Comparison of ENCODE assay signal across 10 cellular contexts in the genomic region with DNA sequence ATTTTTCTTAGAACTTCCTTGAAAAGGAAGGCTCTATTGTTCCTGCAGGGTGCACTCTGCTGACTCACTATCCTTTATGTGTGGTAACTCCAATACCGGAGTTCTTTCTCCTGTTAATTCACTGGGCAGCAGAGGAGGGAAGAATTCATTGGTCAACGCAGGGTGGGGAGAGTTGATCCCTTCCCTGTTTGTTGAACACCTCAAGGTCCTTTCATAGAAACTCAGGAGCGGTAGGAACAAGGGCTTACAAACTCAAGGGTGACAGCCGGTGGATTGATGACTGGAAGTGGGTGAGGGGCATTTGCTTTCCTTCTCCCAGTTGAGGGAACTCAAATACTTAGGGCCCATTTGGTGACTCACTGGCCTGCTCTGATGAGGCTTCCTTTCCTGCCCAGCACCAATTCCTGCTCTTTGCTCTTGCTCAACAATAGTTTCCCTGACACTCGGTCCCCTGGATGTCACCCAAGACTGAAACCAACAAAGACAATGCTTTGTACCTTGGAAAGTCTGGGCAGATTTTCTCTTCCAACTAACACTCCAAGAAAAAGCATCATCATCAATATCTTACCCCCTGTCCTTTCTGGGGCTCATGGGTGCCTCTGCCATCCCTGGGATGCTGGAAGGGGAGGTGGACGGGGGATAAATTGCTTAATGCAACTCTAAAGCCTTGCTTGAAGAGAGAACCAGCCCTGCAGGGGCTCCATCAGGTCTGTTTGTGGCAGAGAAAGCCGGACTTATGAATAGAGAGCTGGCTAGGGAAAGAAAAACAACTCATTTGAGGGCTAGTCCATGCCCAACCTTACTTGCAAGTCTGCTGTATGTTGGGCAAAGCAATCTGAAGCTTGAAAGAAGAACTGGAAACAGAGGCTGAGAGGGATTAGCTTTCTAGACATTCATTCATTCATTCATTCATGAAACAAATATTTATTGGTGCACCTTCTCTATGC. TPM values are rescaled to one million over a fixed set of nuclear protein-coding genes. Genes with fewer than 3 reads are reported as not detected.
DNase-seq lines count a peak whose midpoint lies in the region; ATAC-seq and TF ChIP-seq lines count a peak whose summit lies in the region.
"Had no signal": no experiment of that assay in that cellular context is flagged by ENCODE, and none has a peak within 500 bp of the region (broad histone marks: within the 10 kb centered on the region; RNA-seq: fewer than 3 reads in every experiment).

No MANE protein-coding gene starts in this region.

- DNase-seq in NCI-H2107 treated with DMSO at 0.1 percent for 48 hours (lab: John Stamatoyannopoulos, UW; ENCODE audit: unreplicated experiment), result peak; percentile 87
- no peak for DNase-seq in NCI-H2107 (lab: John Stamatoyannopoulos, UW)
- peak in 6 of 7 donors; percentile 45 to 70 (median 53) for DNase-seq in adrenal gland
- peak in 29 of 51 donors; percentile 10 to 82 (median 39) for DNase-seq in hypothalamus (lab: John Stamatoyannopoulos, UW)
- no peak for DNase-seq in activated CD4-positive, alpha-beta T cell treated with anti-CD3 and anti-CD28 coated beads, Interleukin-2, amount 50 U/mL, for 48 hours
- DNase-seq: NCI-H1105 had no signal

- 53 to 58% (median 54%) methylated on average over 7 of the region's 7 CpGs for WGBS in adrenal gland, 4 donors

- H3K9me3 ChIP-seq in adrenal gland (replicated peaks in 1 of 3), result no peaks in the 10 kb centered on the region
- H3K9me3 ChIP-seq: tibial nerve had no signal

- H3K27me3 ChIP-seq in adrenal gland, result no peaks in the 10 kb centered on the region
- H3K27me3 ChIP-seq: tibial nerve had no signal

- H3K4me1 ChIP-seq in adrenal gland (replicated peaks in 1 of 2), result no peaks in the 10 kb centered on the region
- H3K4me1 ChIP-seq: tibial nerve had no signal

- TF ChIP-seq POLR2A in adrenal gland (IDR thresholded peaks at IDR 0.05), result no peak

- no peak for TF ChIP-seq CTCF in adrenal gland (IDR thresholded peaks at IDR 0.05)

- intact Hi-C loops in adrenal gland (cut with DNase I), result no loop called here

- H3K4me3 ChIP-seq in adrenal gland, result no peak overlapping the region
- H3K4me3 ChIP-seq: tibial nerve had no signal

- ATAC-seq in GM18909 (IDR thresholded peaks at IDR 0.05; ENCODE audit: poor library complexity, unreplicated experiment), result no peak
- ATAC-seq in GM21447 (IDR thresholded peaks at IDR 0.05; ENCODE audit: unreplicated experiment), result no peak

- no peaks in the 10 kb centered on the region for H3K36me3 ChIP-seq in adrenal gland (replicated peaks in 1 of 2)
- H3K36me3 ChIP-seq: tibial nerve had no signal

- H3K27ac ChIP-seq in adrenal gland (peak overlapping the region in 1 of 5 donors; percentile 61), temporal lobe (ENCODE audit: low read depth, low read length) (peak overlapping the region; percentile 88)
- H3K27ac ChIP-seq: tibial nerve had no signal

RNA-seq across cellular contexts. Expression of a gene that starts 9.3 kb away (rescaled TPM):
- total RNA-seq in adrenal gland (under 1 TPM in 1 of 8 donors, not detected in 7; 0.04 TPM), temporal lobe (not detected)
- under 1 TPM in 1 of 3 donors, not detected in 2; 0.03 TPM for polyA plus RNA-seq in adrenal gland
- total RNA-seq: tibial nerve had no signal

Comparison
In these comparisons a context has a peak if more than half of its experiments do, and no peak if none do; other contexts are left out.
1. DNase-seq: peak in NCI-H2107 treated with DMSO at 0.1 percent for 48 hours (single experiment), adrenal gland (6 of 7) and hypothalamus (29 of 51); none in NCI-H2107 (single experiment) and activated CD4-positive, alpha-beta T cell treated with anti-CD3 and anti-CD28 coated beads, Interleukin-2, amount 50 U/mL, for 48 hours (0 of 2).